ENCODE assay signal across 1 cellular context in genomic region chr10:45373783-45374450, GRCh38.
A peak's percentile ranks its signal among the peaks of the same experiment; 100 is the strongest.
TF ChIP-seq lines count a peak whose summit lies in the region.

TSS of gene ALOX5 (plus strand) at chr10:45374216. CDS start at chr10:45374280, 64 bp downstream.

TF ChIP-seq in HEK293, 187 proteins besides CTCF, POLR2A, EP300 and RAD21 (continued from another document and continues in another):
- TF ChIP-seq ZFHX2 (tag by site-specific recombination; conservative IDR thresholded peaks at IDR 0.05) (peak; percentile 69), ZBTB49 (tag by site-specific recombination; IDR thresholded peaks at IDR 0.05; ENCODE audit: low read depth) (no peak), ZNF214 (tag by site-specific recombination; IDR thresholded peaks at IDR 0.05; ENCODE audit: borderline replicate concordance) (no peak), ZNF366 (tag by site-specific recombination; conservative IDR thresholded peaks at IDR 0.05) (peak; percentile 53; the same call in 1 of the 2 replicates), ZFP37 (tag by site-specific recombination; IDR thresholded peaks at IDR 0.05) (no peak), ZBTB17 (tag by site-specific recombination; IDR thresholded peaks at IDR 0.05) (peak; percentile 49), ZNF473 (tag by site-specific recombination; IDR thresholded peaks at IDR 0.05) (no peak), ZBTB1 (tag by site-specific recombination; IDR thresholded peaks at IDR 0.05) (no peak), ZSCAN30 (tag by site-specific recombination; IDR thresholded peaks at IDR 0.05) (peak; percentile 25; the same call in 1 of the 2 replicates), ZNF664 (tag by site-specific recombination; IDR thresholded peaks at IDR 0.05) (no peak), ZBTB26 (tag by site-specific recombination; optimal IDR thresholded peaks at IDR 0.05) (peak; percentile 29), ZNF600 (tag by site-specific recombination; IDR thresholded peaks at IDR 0.05) (no peak), PRDM4 (tag by site-specific recombination; IDR thresholded peaks at IDR 0.05) (no peak), ZNF580 (tag by site-specific recombination; IDR thresholded peaks at IDR 0.05) (no peak), ZNF560 (tag by site-specific recombination; IDR thresholded peaks at IDR 0.05; ENCODE audit: borderline replicate concordance) (no peak), ZNF513 (tag by site-specific recombination; IDR thresholded peaks at IDR 0.05) (no peak), KLF16 (tag by site-specific recombination; IDR thresholded peaks at IDR 0.05) (no peak), ZNF324 (tag by site-specific recombination; IDR thresholded peaks at IDR 0.05) (no peak), RBAK (tag by site-specific recombination; IDR thresholded peaks at IDR 0.05) (no peak), ZNF624 (tag by site-specific recombination; IDR thresholded peaks at IDR 0.05) (no peak), KLF17 (tag by site-specific recombination; IDR thresholded peaks at IDR 0.05) (no peak), HOXD13 (CRISPR knock-in tag; IDR thresholded peaks at IDR 0.05; ENCODE audit: borderline replicate concordance) (no peak), AEBP2 (tag by site-specific recombination; IDR thresholded peaks at IDR 0.05; ENCODE audit: borderline replicate concordance) (no peak), ZBTB10 (tag by site-specific recombination; IDR thresholded peaks at IDR 0.05) (no peak; the same call in 1 of the 2 replicates), ZNF133 (tag by site-specific recombination; IDR thresholded peaks at IDR 0.05) (no peak), ZNF488 (tag by site-specific recombination; IDR thresholded peaks at IDR 0.05) (no peak), ZNF514 (tag by site-specific recombination; IDR thresholded peaks at IDR 0.05) (no peak), YY2 (tag by site-specific recombination; IDR thresholded peaks at IDR 0.05) (no peak), ATF2 (tag by site-specific recombination; IDR thresholded peaks at IDR 0.05; ENCODE audit: low read depth) (no peak), ZNF223 (tag by site-specific recombination; IDR thresholded peaks at IDR 0.05) (no peak), ZNF394 (tag by site-specific recombination; IDR thresholded peaks at IDR 0.05; ENCODE audit: borderline replicate concordance) (no peak), ZNF792 (tag by site-specific recombination; IDR thresholded peaks at IDR 0.05) (no peak), ZNF416 (tag by site-specific recombination; IDR thresholded peaks at IDR 0.05) (no peak), ZNF623 (tag by site-specific recombination; IDR thresholded peaks at IDR 0.05) (0 out of 2 replicates have a peak, but pooled peaks have one; percentile 13), SALL2 (tag by site-specific recombination; IDR thresholded peaks at IDR 0.05; ENCODE audit: borderline replicate concordance) (no peak), ZNF433 (tag by site-specific recombination; IDR thresholded peaks at IDR 0.05; ENCODE audit: low read depth) (no peak), ZNF335 (tag by site-specific recombination; conservative IDR thresholded peaks at IDR 0.05) (peak; percentile 99), ZBTB6 (tag by site-specific recombination; IDR thresholded peaks at IDR 0.05) (peak; percentile 58; the same call in 1 of the 2 replicates), ZNF24 (tag by site-specific recombination; IDR thresholded peaks at IDR 0.05) (0 out of 2 replicates have a peak, but pooled peaks have one; percentile 90), SP2 (tag by site-specific recombination; IDR thresholded peaks at IDR 0.05) (peak; percentile 34; the same call in 1 of the 2 replicates), ZBTB48 (tag by site-specific recombination; IDR thresholded peaks at IDR 0.05) (peak; percentile 48; the same call in 1 of the 2 replicates), ZNF121 (tag by site-specific recombination; IDR thresholded peaks at IDR 0.05) (no peak), ZNF837 (tag by site-specific recombination; IDR thresholded peaks at IDR 0.05) (no peak), ZNF677 (tag by site-specific recombination; IDR thresholded peaks at IDR 0.05) (no peak), ZNF501 (tag by site-specific recombination; IDR thresholded peaks at IDR 0.05) (peak; percentile 66; the same call in 1 of the 2 replicates), ZNF175 (tag by site-specific recombination; IDR thresholded peaks at IDR 0.05) (no peak)
